ENCODE assay signal across 23 cellular contexts in genomic region chr7:82959528-82959927, GRCh38.
DNase-seq lines count a peak whose midpoint lies in the region; ATAC-seq, FAIRE-seq and TF ChIP-seq lines count a peak whose summit lies in the region.
"Had no signal": no experiment of that assay in that cellular context is flagged by ENCODE, and none has a peak within 500 bp of the region (broad histone marks: within the 10 kb centered on the region; RNA-seq: fewer than 3 reads in every experiment).

No MANE protein-coding gene starts in this region.

- peak; percentile 3 for DNase-seq in bronchial epithelial cell (ENCODE audit: low read depth)
- DNase-seq in nephron progenitor cell: no peak
- no peak for DNase-seq in GM19238 (ENCODE audit: insufficient read length, low spot score)
- DNase-seq in DMS 273 (lab: John Stamatoyannopoulos, UW; ENCODE audit: unreplicated experiment): no peak
- DNase-seq: 8988T; ACHN; AML-193; BE2C; Calu3; CD4-positive, alpha-beta T cell; COR-L47; DMS153; DND-41; H9 had no signal

- no peaks in the 10 kb centered on the region for H3F3A ChIP-seq in OCI-LY1 (ENCODE audit: insufficient read depth, low read length)

- H3K9me3 Mint-ChIP-seq in nephron progenitor cell: no peaks in the 10 kb centered on the region
- H3K9me3 Mint-ChIP-seq: CD4-positive, alpha-beta T cell; GM23338; H9 had no signal

- peak overlapping the region; percentile 39; the same call in 1 of the 2 replicates for H2AFZ ChIP-seq in OCI-LY1 (ENCODE audit: low read length)
- H2AFZ ChIP-seq: GM23338 had no signal

- no peaks in the 10 kb centered on the region for H3K36me3 Mint-ChIP-seq in nephron progenitor cell (ENCODE audit: low read depth)
- H3K36me3 Mint-ChIP-seq: CD14-positive monocyte had no signal

- H3K4me2 ChIP-seq in OCI-LY1 (ENCODE audit: low read length): no peak overlapping the region
- H3K4me2 ChIP-seq: A549, GM23338 had no signal

- no peak overlapping the region for H3K9ac ChIP-seq in OCI-LY1 (ENCODE audit: low read length)
- H3K9ac ChIP-seq: BLaER1 treated with 17β-estradiol and CSF1 and Interleukin-3, amounts not matched to agents 10 nM and 100 nM had no signal

- H3K4me1 Mint-ChIP-seq in nephron progenitor cell: no peaks in the 10 kb centered on the region
- H3K4me1 Mint-ChIP-seq: CD14-positive monocyte, GM23338, H9 had no signal

- H3K27me3 Mint-ChIP-seq in nephron progenitor cell (ENCODE audit: low read depth, poor library complexity): no peaks in the 10 kb centered on the region
- H3K27me3 Mint-ChIP-seq: CD4-positive, alpha-beta T cell had no signal

- peaks cover 54% of the 10 kb centered on the region for H3K4me1 ChIP-seq in OCI-LY1 (ENCODE audit: insufficient read depth, low read length, severe bottlenecking)
- H3K4me1 ChIP-seq: A549, BE2C had no signal

- no peak overlapping the region for H3K27ac ChIP-seq in OCI-LY1 (ENCODE audit: low read depth, low read length, poor library complexity, severe bottlenecking)
- H3K27ac ChIP-seq: A549; BLaER1 treated with 17β-estradiol and CSF1 and Interleukin-3, amounts not matched to agents 10 nM and 100 nM had no signal

- H3K27ac Mint-ChIP-seq in nephron progenitor cell: peak overlapping the region; percentile 22
- H3K27ac Mint-ChIP-seq: CD14-positive monocyte; CD4-positive, alpha-beta T cell; GM23338 had no signal

- FAIRE-seq in bronchial epithelial cell (lab: Jason Lieb, UNC): no peak
- FAIRE-seq: A549, GM12892, GM19239 had no signal

- H3K9me2 ChIP-seq in OCI-LY1 (ENCODE audit: low read depth, low read length): no peaks in the 10 kb centered on the region

- H3K36me3 ChIP-seq in OCI-LY1 (ENCODE audit: insufficient read depth, low read length) (no peaks in the 10 kb centered on the region), bronchial epithelial cell (ENCODE audit: control insufficient read depth, insufficient read depth, low read length) (no peaks in the 10 kb centered on the region)
- H3K36me3 ChIP-seq: BE2C; BLaER1 treated with 17β-estradiol and CSF1 and Interleukin-3, amounts not matched to agents 10 nM and 100 nM had no signal

- H4K20me1 ChIP-seq in OCI-LY1 (ENCODE audit: insufficient read depth, low read length): no peaks in the 10 kb centered on the region
- H4K20me1 ChIP-seq: BLaER1 treated with 17β-estradiol and CSF1 and Interleukin-3, amounts not matched to agents 10 nM and 100 nM had no signal

- no peak overlapping the region for H3K4me3 Mint-ChIP-seq in nephron progenitor cell
- H3K4me3 Mint-ChIP-seq: CD14-positive monocyte; CD4-positive, alpha-beta T cell; GM23338; H9 had no signal

- H3K79me2 ChIP-seq in OCI-LY1 (ENCODE audit: insufficient read depth, low read length): no peaks in the 10 kb centered on the region

- ATAC-seq in GM19324 (IDR thresholded peaks at IDR 0.05; ENCODE audit: low FRiP score, unreplicated experiment): no peak
- ATAC-seq: A549, GM23338, HCT116 had no signal

- H3K4me3 ChIP-seq in OCI-LY1 (ENCODE audit: low read depth, low read length, poor library complexity, severe bottlenecking) (no peak overlapping the region), bronchial epithelial cell (ENCODE audit: low read depth, low read length) (no peak overlapping the region)
- H3K4me3 ChIP-seq: A549; BLaER1 treated with 17β-estradiol and CSF1 and Interleukin-3, amounts not matched to agents 10 nM and 100 nM; GM23338 had no signal

- no peaks in the 10 kb centered on the region for H3K27me3 ChIP-seq in OCI-LY1 (ENCODE audit: insufficient read depth, low read length)
- H3K27me3 ChIP-seq in bronchial epithelial cell (ENCODE audit: control insufficient read depth, insufficient read depth, low read length): no peaks in the 10 kb centered on the region
- H3K27me3 ChIP-seq: BE2C; BLaER1 treated with 17β-estradiol and CSF1 and Interleukin-3, amounts not matched to agents 10 nM and 100 nM had no signal

- no peaks in the 10 kb centered on the region for H3K9me3 ChIP-seq in OCI-LY1 (ENCODE audit: low read length)
- H3K9me3 ChIP-seq: A549, BE2C had no signal

- TF ChIP-seq CTCF in OCI-LY1 (IDR thresholded peaks at IDR 0.05; ENCODE audit: low read length) (no peak), bronchial epithelial cell (IDR thresholded peaks at IDR 0.05; ENCODE audit: insufficient read depth, low read length, severe bottlenecking) (no peak), nephron progenitor cell (IDR thresholded peaks at IDR 0.05) (no peak)
